In genomic region chr3:170471149-170471548, GRCh38 we compare ENCODE assay signal across 22 cellular contexts. TPM values are rescaled to one million over a fixed set of nuclear protein-coding genes. Genes with fewer than 3 reads are reported as not detected.
DNase-seq lines count a peak whose midpoint lies in the region; ATAC-seq and TF ChIP-seq lines count a peak whose summit lies in the region.
"Had no signal": no experiment of that assay in that cellular context is flagged by ENCODE, and none has a peak within 500 bp of the region (broad histone marks: within the 10 kb centered on the region; RNA-seq: fewer than 3 reads in every experiment).

No MANE protein-coding gene starts in this region.

- no peaks in the 10 kb centered on the region for H3K27me3 Mint-ChIP-seq in neural progenitor cell (ENCODE audit: insufficient read depth, low read depth)

- ATAC-seq in HG03442 (IDR thresholded peaks at IDR 0.05; ENCODE audit: unreplicated experiment): no peak
- ATAC-seq: lower lobe of right lung; naive thymus-derived CD4-positive, alpha-beta T cell; stimulated activated memory B cell treated with anti-CD40 and anti-IgM and Interleukin-4, amounts not matched to agents 10 μg/mL and 1 μg/mL and 100 μg/mL, for 72 hours had no signal

- no peaks in the 10 kb centered on the region for H3K36me3 Mint-ChIP-seq in neural progenitor cell
- H3K36me3 Mint-ChIP-seq: activated CD4-positive, alpha-beta memory T cell treated with anti-CD3 and anti-CD28 coated beads for 36 hours; activated naive CD4-positive, alpha-beta T cell treated with anti-CD3 and anti-CD28 coated beads, Interleukin-2, amount 50 U/mL, for 24 hours; naive thymus-derived CD4-positive, alpha-beta T cell; stimulated activated memory B cell treated with anti-CD40 and anti-IgM and Interleukin-4, amounts not matched to agents 10 μg/mL and 1 μg/mL and 100 μg/mL, for 72 hours had no signal

- no peaks in the 10 kb centered on the region for H3K9me3 ChIP-seq in neural progenitor cell (ENCODE audit: low read depth)
- H3K9me3 ChIP-seq: heart left ventricle, lower lobe of right lung, upper lobe of left lung had no signal

- H2AFZ ChIP-seq in neural progenitor cell (replicated peaks): peak overlapping the region; percentile 95

- no peaks in the 10 kb centered on the region for H4K20me1 ChIP-seq in neural progenitor cell (ENCODE audit: low read depth)

- no peak overlapping the region for H3K4me3 Mint-ChIP-seq in neural progenitor cell
- H3K4me3 Mint-ChIP-seq: activated CD4-positive, alpha-beta memory T cell treated with anti-CD3 and anti-CD28 coated beads for 36 hours; activated naive CD4-positive, alpha-beta T cell treated with anti-CD3 and anti-CD28 coated beads, Interleukin-2, amount 50 U/mL, for 24 hours; naive thymus-derived CD4-positive, alpha-beta T cell; stimulated activated memory B cell treated with anti-CD40 and anti-IgM and Interleukin-4, amounts not matched to agents 10 μg/mL and 1 μg/mL and 100 μg/mL, for 72 hours had no signal

- TF ChIP-seq CTCF in dorsolateral prefrontal cortex (IDR thresholded peaks at IDR 0.05 in 54 of 56, conservative IDR thresholded peaks at IDR 0.05 in 2 of 56; ENCODE audit: low read depth in 1 of 56, partially characterized antibody in 56 of 56) (no peak), neural progenitor cell (IDR thresholded peaks at IDR 0.05) (no peak)

- peak overlapping the region in 5 of 59 donors; percentile 6 to 30 (median 20) for H3K4me3 ChIP-seq in dorsolateral prefrontal cortex
- no peak overlapping the region for H3K4me3 ChIP-seq in neural progenitor cell
- H3K4me3 ChIP-seq: heart left ventricle, lower lobe of right lung, upper lobe of left lung had no signal

- H3K9me3 Mint-ChIP-seq in neural progenitor cell: no peaks in the 10 kb centered on the region
- H3K9me3 Mint-ChIP-seq: activated CD4-positive, alpha-beta memory T cell treated with anti-CD3 and anti-CD28 coated beads for 36 hours; activated naive CD4-positive, alpha-beta T cell treated with anti-CD3 and anti-CD28 coated beads, Interleukin-2, amount 50 U/mL, for 24 hours; stimulated activated memory B cell treated with anti-CD40 and anti-IgM and Interleukin-4, amounts not matched to agents 10 μg/mL and 1 μg/mL and 100 μg/mL, for 72 hours had no signal

- H3K4me1 Mint-ChIP-seq in neural progenitor cell: peaks cover 39% of the 10 kb centered on the region
- H3K4me1 Mint-ChIP-seq: activated naive CD4-positive, alpha-beta T cell treated with anti-CD3 and anti-CD28 coated beads, Interleukin-2, amount 50 U/mL, for 24 hours; naive thymus-derived CD4-positive, alpha-beta T cell; stimulated activated memory B cell treated with anti-CD40 and anti-IgM and Interleukin-4, amounts not matched to agents 10 μg/mL and 1 μg/mL and 100 μg/mL, for 72 hours had no signal

- H3K36me3 ChIP-seq in neural progenitor cell: no peaks in the 10 kb centered on the region
- H3K36me3 ChIP-seq: heart left ventricle, lower lobe of right lung, upper lobe of left lung had no signal

- no peaks in the 10 kb centered on the region for H3K27me3 ChIP-seq in dorsolateral prefrontal cortex
- no peaks in the 10 kb centered on the region for H3K27me3 ChIP-seq in neural progenitor cell
- H3K27me3 ChIP-seq: heart left ventricle, upper lobe of left lung had no signal

- H3K27ac Mint-ChIP-seq in neural progenitor cell: no peak overlapping the region
- H3K27ac Mint-ChIP-seq: activated CD4-positive, alpha-beta memory T cell treated with anti-CD3 and anti-CD28 coated beads for 36 hours; activated naive CD4-positive, alpha-beta T cell treated with anti-CD3 and anti-CD28 coated beads, Interleukin-2, amount 50 U/mL, for 24 hours; naive thymus-derived CD4-positive, alpha-beta T cell; stimulated activated memory B cell treated with anti-CD40 and anti-IgM and Interleukin-4, amounts not matched to agents 10 μg/mL and 1 μg/mL and 100 μg/mL, for 72 hours had no signal

- H3F3A ChIP-seq in neural progenitor cell (ENCODE audit: low read depth): peaks cover 6% of the 10 kb centered on the region

- DNase-seq in DMS153 (lab: John Stamatoyannopoulos, UW): peak; percentile 24
- DNase-seq in DMS153 treated with DMSO at 0.1 percent for 48 hours (lab: John Stamatoyannopoulos, UW; ENCODE audit: unreplicated experiment): no peak
- DNase-seq in NCI-H524 treated with DMSO at 0.1 percent for 48 hours (lab: John Stamatoyannopoulos, UW): peak; percentile 2
- DNase-seq in dorsolateral prefrontal cortex: peak in 1 of 10 donors; percentile 26
- no peak for DNase-seq in neural progenitor cell (ENCODE audit: low spot score)
- no peak for DNase-seq in activated naive CD4-positive, alpha-beta T cell treated with anti-CD3 and anti-CD28 coated beads, Interleukin-2, amount 50 U/mL, for 16 hours
- no peak for DNase-seq in activated CD4-positive, CD25-positive, alpha-beta regulatory T cell (lab: John Stamatoyannopoulos, UW)
- DNase-seq: activated CD4-positive, alpha-beta memory T cell treated with anti-CD3 and anti-CD28 coated beads for 36 hours; activated T-cell treated with anti-CD3 and anti-CD28 coated beads, Interleukin-2, amount 50 U/mL, for 1 hour; erythroblast; heart left ventricle; KBM-7; lower lobe of right lung; naive thymus-derived CD4-positive, alpha-beta T cell; NCI-H1048; stimulated activated CD4-positive, alpha-beta T cell treated with anti-CD3 and anti-CD28 coated beads, Interleukin-12 subunit alpha, Interleukin-12 subunit beta, amount 100 ng/mL, for 4 hours; SW 1271; upper lobe of left lung had no signal

- H3K4me2 ChIP-seq in neural progenitor cell: peak overlapping the region; percentile 57

- no peak overlapping the region for H3K9ac ChIP-seq in neural progenitor cell

- intact Hi-C loops in dorsolateral prefrontal cortex (cut with DNase I): loop anchor here in 1 of 2 donors (2.0 kb wide), 1 partner anchor 46 kb away; no protein-coding TSS in a partner anchor

- H3K27ac ChIP-seq in dorsolateral prefrontal cortex (peak overlapping the region; percentile 1 to 99 (median 94)), neural progenitor cell (no peak overlapping the region)
- H3K27ac ChIP-seq: heart left ventricle, lower lobe of right lung, upper lobe of left lung had no signal

- H3K79me2 ChIP-seq in neural progenitor cell (ENCODE audit: low read depth): no peaks in the 10 kb centered on the region

- H3K4me1 ChIP-seq in neural progenitor cell: peaks cover 30% of the 10 kb centered on the region
- H3K4me1 ChIP-seq: heart left ventricle, lower lobe of right lung had no signal

RNA-seq across cellular contexts. Expression of gene CLDN11, which starts 52.5 kb away (rescaled TPM):
- total RNA-seq in dorsolateral prefrontal cortex (1,000 to 10,000 TPM in 1 of 120 experiments, 100 to 1,000 TPM in 95, 10 to 100 TPM in 24; 24.4 to 1,165 (median 178) TPM), neural progenitor cell (ENCODE audit: low replicate concordance) (1.6 and 2.0 TPM in 2 replicates)
- total RNA-seq: A172; activated CD4-positive, alpha-beta memory T cell treated with anti-CD3 and anti-CD28 coated beads for 36 hours; naive thymus-derived CD4-positive, alpha-beta T cell had no signal

Comparison
In these comparisons a context has a peak if more than half of its experiments do, and no peak if none do; other contexts are left out.
1. DNase-seq: peak in DMS153 (single experiment) and NCI-H524 treated with DMSO at 0.1 percent for 48 hours (single experiment); none in DMS153 treated with DMSO at 0.1 percent for 48 hours (single experiment), neural progenitor cell (single experiment), activated naive CD4-positive, alpha-beta T cell treated with anti-CD3 and anti-CD28 coated beads, Interleukin-2, amount 50 U/mL, for 16 hours (single experiment) and activated CD4-positive, CD25-positive, alpha-beta regulatory T cell (0 of 4).